ENCODE assay signal across 8 cellular contexts in the genomic region with DNA sequence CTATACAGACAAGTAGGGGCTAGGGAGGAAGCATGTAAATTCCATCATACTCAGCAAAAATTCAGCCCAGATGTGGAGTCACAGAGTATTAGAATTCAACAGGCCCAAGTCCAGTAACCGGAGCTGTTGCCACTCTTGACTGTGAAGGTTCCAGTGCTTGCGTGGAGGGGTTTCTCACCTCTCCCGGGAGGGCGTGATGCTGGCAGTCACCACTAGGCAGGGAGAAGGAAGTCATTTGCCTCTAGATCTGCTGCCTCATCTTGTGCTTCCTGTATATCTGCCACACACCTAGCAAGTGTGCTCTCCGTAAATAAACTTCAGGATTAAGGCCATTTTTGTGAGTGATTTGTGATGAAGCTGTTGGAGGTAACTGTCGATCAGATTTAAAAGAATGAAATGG. TPM values are rescaled to one million over a fixed set of nuclear protein-coding genes. Genes with fewer than 3 reads are reported as not detected.
A peak's percentile ranks its signal among the peaks of the same experiment; 100 is the strongest.
DNase-seq lines count a peak whose midpoint lies in the region; ATAC-seq and TF ChIP-seq lines count a peak whose summit lies in the region.

No MANE protein-coding gene starts in this region.

- peaks cover 8% of the 10 kb centered on the region; the same call in 1 of the 2 replicates for H3F3A ChIP-seq in SU-DHL-6 (ENCODE audit: insufficient read depth)

- H4K20me1 ChIP-seq in SU-DHL-6 (ENCODE audit: low read depth, low read length) = no peaks in the 10 kb centered on the region

- H3K36me3 ChIP-seq in SU-DHL-6 (ENCODE audit: low read length) = no peaks in the 10 kb centered on the region

- H2AFZ ChIP-seq in SU-DHL-6 (ENCODE audit: low read depth, low read length, severe bottlenecking) = peak overlapping the region; percentile 68

- peak; percentile 41 for DNase-seq in EH (ENCODE audit: low read depth)
- peak; percentile 56 for DNase-seq in KG1 (lab: John Stamatoyannopoulos, UW)
- DNase-seq in left colon = peak; percentile 47 to 52
- peak; percentile 51 to 55 for DNase-seq in stimulated activated CD8-positive, alpha-beta memory T cell treated with anti-CD3 and anti-CD28 coated beads, Interleukin-15, amount 100 ng/mL, for 48 hours (ENCODE audit: low read depth in 2 of 2)
- no peak for DNase-seq in cerebellum (ENCODE audit: low spot score)

- H3K79me2 ChIP-seq in SU-DHL-6 (ENCODE audit: insufficient read depth, low read length) = peaks cover 34% of the 10 kb centered on the region

- H3K9ac ChIP-seq in SU-DHL-6 (ENCODE audit: low read length) = peak overlapping the region; percentile 67

- H3K4me2 ChIP-seq in SU-DHL-6 (ENCODE audit: low read depth, low read length, poor library complexity, severe bottlenecking) = peak overlapping the region; percentile 75

- no peaks in the 10 kb centered on the region for H3K9me3 ChIP-seq in SU-DHL-6 (ENCODE audit: insufficient read depth, low read length)

- no peaks in the 10 kb centered on the region for H3K9me2 ChIP-seq in SU-DHL-6 (replicated peaks; ENCODE audit: insufficient read depth, low read length)

- TF ChIP-seq CTCF in SU-DHL-6 (IDR thresholded peaks at IDR 0.05; ENCODE audit: insufficient read depth, low read length, poor library complexity, severe bottlenecking) = no peak

- ATAC-seq in left colon (no peak), GM21381 (IDR thresholded peaks at IDR 0.05; ENCODE audit: unreplicated experiment) (no peak)

- peak overlapping the region; percentile 70 for H3K4me3 ChIP-seq in SU-DHL-6 (ENCODE audit: insufficient read depth, low read length, poor library complexity, severe bottlenecking)

- intact Hi-C loops in left colon (cut with DNase I, micrococcal nuclease) = no loop called here

- H3K27ac ChIP-seq in SU-DHL-6 (ENCODE audit: low read depth, low read length) (peak overlapping the region; percentile 58), angular gyrus (ENCODE audit: low read depth, low read length) (peak overlapping the region; percentile 99)

- H3K27me3 ChIP-seq in SU-DHL-6 (ENCODE audit: low read length) = no peaks in the 10 kb centered on the region

RNA-seq across cellular contexts. Expression of a gene that starts 1.0 kb away (rescaled TPM):
- total RNA-seq in left colon = 10 to 100 TPM; 27.5 to 31.8 TPM
- total RNA-seq in cerebellum = 45.0 TPM

RNA-seq across cellular contexts. Expression of a gene that starts 1.4 kb away (rescaled TPM):
- 10 to 100 TPM; 14.5 to 19.2 TPM for total RNA-seq in left colon
- 26.6 TPM for total RNA-seq in cerebellum

RNA-seq across cellular contexts. Expression of a gene that starts 14.9 kb away (rescaled TPM):
- 1 to 10 TPM; 3.4 to 4.9 TPM for total RNA-seq in left colon
- total RNA-seq in cerebellum = 7.6 TPM

RNA-seq across cellular contexts. Expression of a gene that starts 27.9 kb away (rescaled TPM):
- total RNA-seq in left colon = not detected
- not detected for total RNA-seq in cerebellum

RNA-seq across cellular contexts. Expression of a gene that starts 53.1 kb away (rescaled TPM):
- 1 to 10 TPM; 3.4 to 6.7 TPM for total RNA-seq in left colon
- total RNA-seq in cerebellum = 12.7 TPM
